ENCODE assay signal across 19 cellular contexts in the genomic region with DNA sequence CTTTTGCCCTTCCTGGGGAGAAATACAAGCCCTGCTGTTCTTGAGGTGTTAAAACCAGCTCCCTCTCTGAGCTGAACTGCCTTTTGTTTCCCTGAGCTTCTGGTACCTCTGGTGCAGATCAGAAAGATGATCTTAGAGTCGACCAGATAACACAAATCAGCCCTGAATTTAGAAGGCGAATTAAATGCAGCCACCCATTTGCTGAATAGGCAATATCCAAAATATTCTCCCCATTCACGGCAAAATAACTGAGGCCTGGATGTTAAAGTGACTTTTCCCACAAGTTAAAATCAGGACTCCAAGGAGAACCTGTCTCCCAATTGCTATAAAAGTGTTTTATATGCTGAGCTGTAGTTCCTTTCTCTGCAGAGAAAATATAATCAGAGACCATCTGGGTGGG. TPM values are rescaled to one million over a fixed set of nuclear protein-coding genes. Genes with fewer than 3 reads are reported as not detected.
A peak's percentile ranks its signal among the peaks of the same experiment; 100 is the strongest.
DNase-seq lines count a peak whose midpoint lies in the region; ATAC-seq, FAIRE-seq and TF ChIP-seq lines count a peak whose summit lies in the region.
"Had no signal": no experiment of that assay in that cellular context is flagged by ENCODE, and none has a peak within 500 bp of the region (broad histone marks: within the 10 kb centered on the region; RNA-seq: fewer than 3 reads in every experiment).

No MANE protein-coding gene starts in this region.

- H3K18ac ChIP-seq in IMR-90 (ENCODE audit: low read depth, low read length) = no peak overlapping the region

- no peak overlapping the region for H3K27ac ChIP-seq in IMR-90 (ENCODE audit: insufficient read depth, low read length)
- no peak overlapping the region for H3K27ac ChIP-seq in K562 (ENCODE audit: extremely low read depth, low read depth, low read length)
- H3K27ac ChIP-seq in endodermal cell (ENCODE audit: low read depth, low read length) = peak overlapping the region; percentile 41
- H3K27ac ChIP-seq: C4-2B had no signal

- no peak overlapping the region for H3K56ac ChIP-seq in IMR-90 (ENCODE audit: extremely low read depth, insufficient read depth, low read length)

- H4K20me1 ChIP-seq in IMR-90 (ENCODE audit: insufficient read depth, low read length) (no peaks in the 10 kb centered on the region), K562 (replicated peaks; ENCODE audit: control insufficient read depth, insufficient read depth, low read length) (peaks cover 9% of the 10 kb centered on the region; the same call in 1 of the 2 replicates)

- TF ChIP-seq RAD21 in IMR-90 (IDR thresholded peaks at IDR 0.05; ENCODE audit: low read length) = no peak
- TF ChIP-seq RAD21 in K562 (CRISPR knock-in tag; conservative IDR thresholded peaks at IDR 0.05 in 1 of 2, IDR thresholded peaks at IDR 0.05 in 1 of 2) = no peak

- H2BK5ac ChIP-seq in IMR-90 (ENCODE audit: low read depth, low read length, poor library complexity, severe bottlenecking) = no peak overlapping the region

- H3K36me3 Mint-ChIP-seq in endodermal cell (ENCODE audit: low read depth) = no peaks in the 10 kb centered on the region
- H3K36me3 Mint-ChIP-seq: CD4-positive, alpha-beta memory T cell had no signal

- no peak overlapping the region for H2BK15ac ChIP-seq in IMR-90 (ENCODE audit: low read depth, low read length)

- H3K23ac ChIP-seq in IMR-90 (ENCODE audit: low read depth, low read length) = no peak overlapping the region

- no peaks in the 10 kb centered on the region for H3K4me1 Mint-ChIP-seq in endodermal cell

- H3K9me3 ChIP-seq in IMR-90 (ENCODE audit: control insufficient read depth, insufficient read depth, low read length) = no peaks in the 10 kb centered on the region; the same call in 1 of the 2 replicates
- no peaks in the 10 kb centered on the region for H3K9me3 ChIP-seq in K562 (replicated peaks; ENCODE audit: control insufficient read depth, insufficient read depth, low read depth, low read length)
- no peaks in the 10 kb centered on the region for H3K9me3 ChIP-seq in endodermal cell (ENCODE audit: control insufficient read depth, low read length)
- H3K9me3 ChIP-seq: BE2C had no signal

- 29% methylated on average over 2 of the region's 3 CpGs; no CpG with 5 or more reads in 1 of the 2 experiments for WGBS in IMR-90 (ENCODE audit: extremely low coverage in 2 of 2, insufficient read length in 1 of 2), 2 experiments
- WGBS in K562 (ENCODE audit: insufficient coverage, low coverage, missing lambda C conversion rate) = 0% methylated on average over 3 of the region's 3 CpGs
- WGBS in endodermal cell (ENCODE audit: insufficient coverage in 1 of 2, insufficient read length in 1 of 2), 2 experiments = 80 to 83% methylated on average over 1 to 3 of the region's 3 CpGs

- no peak overlapping the region for H4K91ac ChIP-seq in IMR-90 (ENCODE audit: insufficient read depth, low read depth, low read length)

- H3K9ac ChIP-seq in IMR-90 (ENCODE audit: low read depth, low read length) = no peak overlapping the region
- no peak overlapping the region for H3K9ac ChIP-seq in K562 (ENCODE audit: insufficient read depth in 1 of 2, low read depth in 2 of 2, low read length in 2 of 2)
- no peak overlapping the region for H3K9ac ChIP-seq in endodermal cell (ENCODE audit: extremely low read depth, low read length, poor library complexity, severe bottlenecking)

- no peaks in the 10 kb centered on the region for H3K79me2 ChIP-seq in K562 (ENCODE audit: control insufficient read depth, insufficient read depth, low read length)

- H3K4me3 Mint-ChIP-seq in endodermal cell = no peak overlapping the region
- H3K4me3 Mint-ChIP-seq: CD4-positive, alpha-beta memory T cell; HFFc6 had no signal

- no peak for DNase-seq in IMR-90
- DNase-seq in K562 (ENCODE audit: extremely low read depth in 1 of 4, low spot score in 3 of 4) = no peak
- DNase-seq in endodermal cell = no peak
- no peak for DNase-seq in NCI-H1092 treated with DMSO at 0.1 percent for 48 hours (lab: John Stamatoyannopoulos, UW)
- no peak for DNase-seq in NCI-H2081 treated with DMSO at 0.1 percent for 48 hours (lab: John Stamatoyannopoulos, UW)
- DNase-seq in occipital lobe (lab: John Stamatoyannopoulos, UW) = no peak
- DNase-seq: BE2C; CD4-positive, alpha-beta memory T cell; DMS153; DND-41; GDM1; HCEC 1CT; HFFc6 had no signal

- H4K5ac ChIP-seq in IMR-90 (ENCODE audit: low read depth, low read length) = no peak overlapping the region

- POLR2A ChIA-PET in IMR-90 (lab: Charles Lee; ENCODE audit: unreplicated experiment) = no interaction called here
- POLR2A ChIA-PET in K562 (lab: Yijun Ruan, JAX) = interaction anchor here (0.6 to 1.0 kb wide), 2 partner anchors 10 to 33 kb away, joined by 3 read pairs; no protein-coding TSS in a partner anchor

- FAIRE-seq in K562 (lab: Jason Lieb, UNC) = no peak
- FAIRE-seq: A204.1, D721Med, GM12892, GM19239 had no signal

- H2AK5ac ChIP-seq in IMR-90 (ENCODE audit: low read depth, low read length) = no peak overlapping the region

- CTCF ChIA-PET in IMR-90 (lab: Yijun Ruan, JAX) = no interaction called here
- CTCF ChIA-PET in K562 (lab: Yijun Ruan, JAX; ENCODE audit: low intra/inter-chr PET ratio) = no interaction called here

- H3K27me3 ChIP-seq in IMR-90 (ENCODE audit: control insufficient read depth, insufficient read depth, low read length) = peaks cover 83% of the 10 kb centered on the region
- H3K27me3 ChIP-seq in K562 (ENCODE audit: control insufficient read depth in 2 of 2, insufficient read depth in 2 of 2, low read length in 2 of 2) = peaks cover 27 to 54% of the 10 kb centered on the region in 2 experiments
- peaks cover 97% of the 10 kb centered on the region for H3K27me3 ChIP-seq in endodermal cell (ENCODE audit: control insufficient read depth, insufficient read depth, low read length, poor library complexity, severe bottlenecking)
- H3K27me3 ChIP-seq: BE2C had no signal

- dilution Hi-C loops in IMR-90 (cut with HindIII; ENCODE audit: low sequenced_read_pairs, unreplicated experiment) = no loop called here

- H3K79me1 ChIP-seq in IMR-90 (ENCODE audit: low read depth in 1 of 2, low read length in 2 of 2) = no peaks in the 10 kb centered on the region

- H3K4ac ChIP-seq in IMR-90 (ENCODE audit: low read depth, low read length) = no peak overlapping the region

- TF ChIP-seq POLR2A in IMR-90 (IDR thresholded peaks at IDR 0.05; ENCODE audit: low read depth, low read length) (no peak), K562 (conservative IDR thresholded peaks at IDR 0.05) (no peak)

- ATAC-seq in IMR-90 (ENCODE audit: low read depth) = no peak
- ATAC-seq in K562 = no peak
- no peak for ATAC-seq in activated CD4-positive, CD25-positive, alpha-beta regulatory T cell treated with anti-CD3 and anti-CD28 coated beads, Interleukin-2, amount 50 U/mL, for 24 hours

- no peak overlapping the region for H2BK120ac ChIP-seq in IMR-90 (ENCODE audit: low read depth, low read length)

- H3K9me3 Mint-ChIP-seq in endodermal cell = no peaks in the 10 kb centered on the region
- H3K9me3 Mint-ChIP-seq: CD4-positive, alpha-beta memory T cell; HFFc6 had no signal

- H4K8ac ChIP-seq in IMR-90 (ENCODE audit: low read depth in 2 of 2, low read length in 2 of 2) = no peak overlapping the region

- in situ Hi-C loops in IMR-90 (cut with MboI; ENCODE audit: low sequenced_read_pairs) = no loop called here
- in situ Hi-C loops in K562 (cut with MboI) = no loop called here

- H3K4me2 ChIP-seq in IMR-90 (ENCODE audit: low read depth, low read length) = no peak overlapping the region
- no peak overlapping the region for H3K4me2 ChIP-seq in K562 (ENCODE audit: insufficient read depth, low read length)

- H2BK20ac ChIP-seq in IMR-90 (ENCODE audit: low read depth, low read length) = no peak overlapping the region

- H2AFZ ChIP-seq in IMR-90 (replicated peaks; ENCODE audit: low read length, poor library complexity) (no peak overlapping the region), K562 (ENCODE audit: low read depth, low read length) (no peak overlapping the region)

- H3K36me3 ChIP-seq in IMR-90 (ENCODE audit: control insufficient read depth, insufficient read depth, low read length) (no peaks in the 10 kb centered on the region), K562 (ENCODE audit: control insufficient read depth, insufficient read depth, low read length) (no peaks in the 10 kb centered on the region), endodermal cell (ENCODE audit: control insufficient read depth, insufficient read depth, low read length) (no peaks in the 10 kb centered on the region)

- no peak overlapping the region for H3K27ac Mint-ChIP-seq in endodermal cell
- H3K27ac Mint-ChIP-seq: HFFc6 had no signal

- H2AK9ac ChIP-seq in IMR-90 (replicated peaks; ENCODE audit: low read depth, low read length, poor library complexity) = no peak overlapping the region

- TF ChIP-seq CTCF in IMR-90 (conservative IDR thresholded peaks at IDR 0.05; ENCODE audit: low read depth, low read length) = no peak
- TF ChIP-seq CTCF in K562 (IDR thresholded peaks at IDR 0.05 in 2 of 3, conservative IDR thresholded peaks at IDR 0.05 in 1 of 3; ENCODE audit: insufficient read depth in 2 of 3, low read depth in 1 of 3, low read length in 3 of 3) = no peak
- TF ChIP-seq CTCF in endodermal cell (conservative IDR thresholded peaks at IDR 0.05) = no peak

- peaks cover 96% of the 10 kb centered on the region for H3K27me3 Mint-ChIP-seq in endodermal cell (ENCODE audit: insufficient read depth)

- H3K14ac ChIP-seq in IMR-90 (replicated peaks; ENCODE audit: low read depth, low read length) = no peak overlapping the region

- intact Hi-C loops in IMR-90 (cut with micrococcal nuclease) (no loop called here), K562 (cut with micrococcal nuclease) (no loop called here)

- H3K9me1 ChIP-seq in IMR-90 (ENCODE audit: insufficient read depth, low read length) = no peaks in the 10 kb centered on the region
- H3K9me1 ChIP-seq in K562 (ENCODE audit: control insufficient read depth, insufficient read depth, low read length) = no peaks in the 10 kb centered on the region

- H3K4me3 ChIP-seq in IMR-90 (ENCODE audit: insufficient read depth, low read depth, low read length) (no peak overlapping the region), K562 (no peak overlapping the region), endodermal cell (ENCODE audit: low read length) (no peak overlapping the region)

- H3K4me1 ChIP-seq in IMR-90 (ENCODE audit: control insufficient read depth, insufficient read depth, low read length) (no peaks in the 10 kb centered on the region), K562 (replicated peaks in 1 of 2; ENCODE audit: control insufficient read depth in 2 of 2, insufficient read depth in 2 of 2, low read length in 2 of 2) (peaks cover 0 to 25% of the 10 kb centered on the region in 2 experiments; a peak in 1 of 5 replicates), endodermal cell (ENCODE audit: control insufficient read depth, insufficient read depth, low read length) (no peaks in the 10 kb centered on the region)

- no peak for TF ChIP-seq EP300 in K562 (IDR thresholded peaks at IDR 0.05; ENCODE audit: low read length)

- BruUV-seq in IMR-90 (replicated peaks; lab: Mats Ljungman, UMichigan) (no TSS peak), K562 (replicated peaks; lab: Mats Ljungman, UMichigan) (no TSS peak)

RNA-seq across cellular contexts. Expression of gene POLG, which starts 47.3 kb away (rescaled TPM):
- 18.3 and 19.9 TPM in 2 replicates for total RNA-seq in IMR-90 (2012; rRNA removed)
- polyA plus RNA-seq in IMR-90 (2012; rRNA removed) = 30.3 and 30.6 TPM in 2 replicates
- polyA plus RNA-seq in IMR-90 (2012; cell fraction: cytosol; rRNA removed) = 19.3 and 22.4 TPM in 2 replicates
- 164 and 186 TPM in 2 replicates for polyA plus RNA-seq in IMR-90 (2012; cell fraction: nucleus; rRNA removed; ENCODE audit: low replicate concordance)
- 181 and 354 TPM in 2 replicates for total RNA-seq in K562 (2011; cell fraction: chromatin; rRNA removed; ENCODE audit: low replicate concordance)
- 195 and 214 TPM in 2 replicates for total RNA-seq in K562 (2011; cell fraction: nucleolus; rRNA removed)
- 139 and 161 TPM in 2 replicates for total RNA-seq in K562 (2011; cell fraction: nucleoplasm; rRNA removed)
- total RNA-seq in K562 (2014; rRNA removed) = 63.0 and 68.9 TPM in 2 replicates
- total RNA-seq in K562 (2014; rRNA removed; fragmentation: Illumina TruSeq; extraction: Trizol) = 27.0 and 34.6 TPM in 2 replicates
- 38.6 and 39.9 TPM in 2 replicates for total RNA-seq in K562 (2015; rRNA removed; fragmentation: Illumina TruSeq; extraction: Trizol)
- 65.7 and 83.8 TPM in 2 replicates for total RNA-seq in K562 (2021)
- polyA plus RNA-seq in K562 (2011; rRNA removed) = 25.6 and 35.0 TPM in 2 replicates
- 21.0 and 24.8 TPM in 2 replicates for polyA plus RNA-seq in K562 (2011; cell fraction: cytosol; rRNA removed)
- 204 and 235 TPM in 2 replicates for polyA plus RNA-seq in K562 (2011; cell fraction: nucleus; rRNA removed)
- 42.1 and 45.4 TPM in 2 replicates for polyA plus RNA-seq in K562 (2012)
- 40.6 and 43.9 TPM in 2 replicates for polyA plus RNA-seq in K562 (2014; fragmentation: Illumina TruSeq; extraction: Trizol)
- polyA plus RNA-seq in K562 (2014; fragmentation: Nextera tagmentation; extraction: Ambion mirVana) = 10 to 100 TPM; 15.2 to 20.8 TPM
- polyA plus RNA-seq in K562 (2014; rRNA removed) = 47.5 and 51.4 TPM in 2 replicates
- polyA minus RNA-seq in K562 (2011; rRNA and poly(A)+ RNA removed) = 22.7 and 28.2 TPM in 2 replicates
- 24.6 and 37.5 TPM in 2 replicates for polyA minus RNA-seq in K562 (2011; cell fraction: cytosol; rRNA and poly(A)+ RNA removed)
- polyA minus RNA-seq in K562 (2011; cell fraction: nucleus; rRNA and poly(A)+ RNA removed) = 104 and 107 TPM in 2 replicates
- 10 to 100 TPM; 55.3 to 60.2 TPM for total RNA-seq in endodermal cell
- 39.6 TPM for polyA plus RNA-seq in endodermal cell (2013, experiment 1 of 2)
- 40.7 TPM for polyA plus RNA-seq in endodermal cell (2013, experiment 2 of 2)
- total RNA-seq in occipital lobe = 38.4 TPM
